Comparison of ENCODE assay signal across 8 cellular contexts in the genomic region with DNA sequence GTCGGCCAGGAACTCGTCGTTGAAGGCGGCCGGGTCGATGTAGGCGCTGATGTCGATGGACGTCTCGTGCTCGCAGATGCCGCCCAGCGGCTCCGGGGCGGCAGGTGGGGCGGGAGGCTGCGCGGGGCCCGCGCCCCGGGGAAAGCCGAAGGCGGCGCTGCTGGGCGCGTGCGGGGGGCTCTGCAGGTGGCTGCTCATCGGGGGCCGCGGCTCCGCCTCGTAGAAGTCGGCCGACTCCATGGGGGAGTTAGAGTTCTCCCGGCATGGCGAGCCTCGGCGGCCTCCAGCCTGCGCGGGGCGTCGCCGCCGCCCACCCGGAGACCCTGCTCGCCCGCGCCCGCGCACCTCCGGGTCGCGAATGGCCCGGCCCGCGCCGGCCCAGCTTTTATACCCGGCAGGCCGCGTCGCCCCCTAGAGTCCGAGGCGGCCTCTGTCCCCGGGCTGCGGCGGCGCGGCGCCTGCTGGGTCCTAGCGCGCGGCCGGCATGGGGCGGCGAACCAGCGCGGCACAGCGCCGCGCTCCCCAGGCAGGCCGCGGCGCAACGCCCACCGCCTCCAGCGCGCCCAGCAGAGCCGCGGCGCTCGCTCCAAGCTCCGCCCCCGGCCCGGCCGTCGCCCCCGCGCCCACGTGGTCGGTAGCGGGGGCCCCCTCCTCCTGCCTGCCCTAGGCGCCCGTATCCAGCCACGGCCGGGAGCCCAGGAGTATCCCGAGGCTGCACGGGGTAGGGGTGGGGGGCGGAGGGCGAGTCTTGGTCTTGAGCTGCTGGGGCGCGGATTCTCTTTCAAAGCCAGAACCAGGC. TPM values are rescaled to one million over a fixed set of nuclear protein-coding genes. Genes with fewer than 3 reads are reported as not detected.
A peak's percentile ranks its signal among the peaks of the same experiment; 100 is the strongest.
DNase-seq lines count a peak whose midpoint lies in the region; ATAC-seq and TF ChIP-seq lines count a peak whose summit lies in the region.

TSS of gene CEBPA (minus strand) at position 360 of the 799 bp plus-strand sequence. CDS start at position 240, 120 bp downstream.

- H3K27me3 ChIP-seq in WERI-Rb-1 (ENCODE audit: insufficient read depth, low read depth, severe bottlenecking) (peaks cover 9% of the 10 kb centered on the region), kidney epithelial cell (ENCODE audit: control insufficient read depth, insufficient read depth, low read length) (peaks cover 60% of the 10 kb centered on the region)

- in situ Hi-C loops in GM13976 (cut with MboI; ENCODE audit: low sequenced_read_pairs, unreplicated experiment), result no loop called here

- H3K27ac ChIP-seq in WERI-Rb-1, result peak within 1 kb of the TSS; percentile 77

- H3K4me1 Mint-ChIP-seq in central memory CD8-positive, alpha-beta T cell, result peaks cover 5% of the 10 kb centered on the region

- no peak within 1 kb of the TSS for H3K27ac Mint-ChIP-seq in central memory CD8-positive, alpha-beta T cell (ENCODE audit: low read depth)

- H3K4me3 ChIP-seq in WERI-Rb-1 (ENCODE audit: low read depth, low read length), result peak within 1 kb of the TSS; percentile 79
- H3K4me3 ChIP-seq in kidney epithelial cell (ENCODE audit: low read depth, low read length), result peak within 1 kb of the TSS; percentile 60

- H3K36me3 Mint-ChIP-seq in central memory CD8-positive, alpha-beta T cell (ENCODE audit: insufficient read depth), result peaks cover 3% of the 10 kb centered on the region

- H3K36me3 ChIP-seq in WERI-Rb-1 (no peaks in the 10 kb centered on the region), kidney epithelial cell (ENCODE audit: control insufficient read depth, insufficient read depth, low read length) (no peaks in the 10 kb centered on the region)

- ATAC-seq in HG02759 (IDR thresholded peaks at IDR 0.05; ENCODE audit: unreplicated experiment), result peak; percentile 95
- ATAC-seq in central memory CD8-positive, alpha-beta T cell (replicated peaks; ENCODE audit: extremely low read depth, poor library complexity, severe bottlenecking), result peak; percentile 92

- no peaks in the 10 kb centered on the region for H3K9me3 ChIP-seq in WERI-Rb-1 (ENCODE audit: severe bottlenecking)

- peaks cover 9% of the 10 kb centered on the region for H3K27me3 Mint-ChIP-seq in central memory CD8-positive, alpha-beta T cell

- peak; percentile 91 for DNase-seq in GM13976 (ENCODE audit: low spot score)
- peak; percentile 68 for DNase-seq in NCI-H1694 (lab: John Stamatoyannopoulos, UW)
- peak; percentile 84 for DNase-seq in WERI-Rb-1
- peak; percentile 41 to 44 for DNase-seq in central memory CD8-positive, alpha-beta T cell (ENCODE audit: low spot score in 2 of 2)
- no peak for DNase-seq in kidney epithelial cell (ENCODE audit: low read depth)
- DNase-seq in stimulated activated CD4-positive, alpha-beta T cell treated with anti-CD3 and anti-CD28 coated beads, Interleukin-15, amount 100 ng/mL, for 1 hour (ENCODE audit: low read depth in 1 of 2, low spot score in 1 of 2), result peak; percentile 26 to 54
- no peak for DNase-seq in T1000 (lab: John Stamatoyannopoulos, UW)

- H3K4me3 Mint-ChIP-seq in central memory CD8-positive, alpha-beta T cell, result peak within 1 kb of the TSS; percentile 76

- no peaks in the 10 kb centered on the region for H3K9me3 Mint-ChIP-seq in central memory CD8-positive, alpha-beta T cell

- TF ChIP-seq CTCF in GM13976 (IDR thresholded peaks at IDR 0.05; ENCODE audit: borderline replicate concordance, control extremely low read depth, extremely low read depth, insufficient read depth, missing control alignments), result peak; percentile 60
- TF ChIP-seq CTCF in WERI-Rb-1 (IDR thresholded peaks at IDR 0.05; ENCODE audit: low read depth, low read length), result peak; percentile 57
- peak; percentile 8 for TF ChIP-seq CTCF in kidney epithelial cell (IDR thresholded peaks at IDR 0.05; ENCODE audit: insufficient read depth, low read length, poor library complexity, severe bottlenecking)

RNA-seq across cellular contexts. Expression of gene CEBPA, which starts in this region (rescaled TPM):
- 2.0 and 3.7 TPM in 2 replicates for total RNA-seq in kidney epithelial cell

Comparison
In these comparisons a context has a peak if more than half of its experiments do, and no peak if none do; other contexts are left out.
1. DNase-seq: peak in GM13976 (single experiment), NCI-H1694 (single experiment), WERI-Rb-1 (single experiment), central memory CD8-positive, alpha-beta T cell (2 of 2) and stimulated activated CD4-positive, alpha-beta T cell treated with anti-CD3 and anti-CD28 coated beads, Interleukin-15, amount 100 ng/mL, for 1 hour (2 of 2); none in kidney epithelial cell (single experiment) and T1000 (single experiment).
2. CTCF ChIP-seq: peak in every context shown above with its lines; median percentile 60 in GM13976; 57 in WERI-Rb-1; 8 in kidney epithelial cell.